ENCODE assay signal across 8 cellular contexts in genomic region chr15:58628206-58629057, GRCh38.
DNase-seq lines count a peak whose midpoint lies in the region; ATAC-seq and TF ChIP-seq lines count a peak whose summit lies in the region.

No MANE protein-coding gene starts in this region.

- H3K9me3 Mint-ChIP-seq in activated T-cell treated with anti-CD3 and anti-CD28 coated beads, Interleukin-2, amount 50 U/mL, for 72 hours = peaks cover 0 to 2% of the 10 kb centered on the region in 2 donors

- H3K36me3 ChIP-seq in ascending aorta (peaks cover 8 to 11% of the 10 kb centered on the region in 2 donors), left lung (peaks cover 0 to 46% of the 10 kb centered on the region in 2 donors), upper lobe of left lung (peaks cover 0 to 29% (median 3%) of the 10 kb centered on the region in 4 donors)

- H3K27me3 Mint-ChIP-seq in activated T-cell treated with anti-CD3 and anti-CD28 coated beads, Interleukin-2, amount 50 U/mL, for 72 hours (ENCODE audit: low read depth) = no peaks in the 10 kb centered on the region

- peaks cover 8 to 30% of the 10 kb centered on the region in 2 donors for H3K36me3 Mint-ChIP-seq in activated T-cell treated with anti-CD3 and anti-CD28 coated beads, Interleukin-2, amount 50 U/mL, for 72 hours (ENCODE audit: insufficient read depth in 2 of 2)

- no peaks in the 10 kb centered on the region for H3K4me1 ChIP-seq in ascending aorta
- peaks cover 8 to 26% of the 10 kb centered on the region in 2 donors for H3K4me1 ChIP-seq in left lung
- H3K4me1 ChIP-seq in upper lobe of left lung = peaks cover 10 to 22% (median 19%) of the 10 kb centered on the region in 4 donors

- H3K4me1 Mint-ChIP-seq in activated T-cell treated with anti-CD3 and anti-CD28 coated beads, Interleukin-2, amount 50 U/mL, for 72 hours (ENCODE audit: low read depth) = peaks cover 46% of the 10 kb centered on the region

- no peak for TF ChIP-seq POLR2A in upper lobe of left lung (IDR thresholded peaks at IDR 0.05)

- 51 to 59% methylated on average over 3 of the region's 3 CpGs for WGBS in upper lobe of left lung, 2 donors

- intact Hi-C loops in ascending aorta (cut with DNase I) = no loop called here
- intact Hi-C loops in left lung (cut with DNase I) = no loop called here

- TF ChIP-seq EP300 in upper lobe of left lung (IDR thresholded peaks at IDR 0.05) = no peak

- H3K4me3 ChIP-seq in ascending aorta (peak overlapping the region; percentile 18 to 52), left lung (peak overlapping the region; percentile 6 to 14), upper lobe of left lung (peak overlapping the region in 3 of 4 donors; percentile 19 to 38 (median 35))

- TF ChIP-seq CTCF in ascending aorta (IDR thresholded peaks at IDR 0.05) = no peak
- TF ChIP-seq CTCF in left lung (IDR thresholded peaks at IDR 0.05) = no peak
- no peak for TF ChIP-seq CTCF in upper lobe of left lung (IDR thresholded peaks at IDR 0.05)

- peak overlapping the region; percentile 70 to 99 for H3K4me3 Mint-ChIP-seq in activated T-cell treated with anti-CD3 and anti-CD28 coated beads, Interleukin-2, amount 50 U/mL, for 72 hours

- H3K9me3 ChIP-seq in ascending aorta (no peaks in the 10 kb centered on the region), left lung (no peaks in the 10 kb centered on the region), upper lobe of left lung (no peaks in the 10 kb centered on the region)

- H3K27ac ChIP-seq in ascending aorta (peak overlapping the region in 1 of 2 donors; percentile 43), left lung (peak overlapping the region; percentile 73 to 77), upper lobe of left lung (peak overlapping the region; percentile 75 to 86 (median 80))

- H3K27ac Mint-ChIP-seq in activated T-cell treated with anti-CD3 and anti-CD28 coated beads, Interleukin-2, amount 50 U/mL, for 72 hours = peak overlapping the region; percentile 97

- peak; percentile 58 to 76 for ATAC-seq in activated T-cell treated with anti-CD3 and anti-CD28 coated beads, Interleukin-2, amount 50 U/mL, for 72 hours (replicated peaks in 1 of 2)
- ATAC-seq in left lung (peak; percentile 79), upper lobe of left lung (ENCODE audit: low FRiP score in 2 of 2) (peak in 1 of 2 donors; percentile 51), GM21367 (IDR thresholded peaks at IDR 0.05; ENCODE audit: unreplicated experiment) (no peak), HG03095 (IDR thresholded peaks at IDR 0.05; ENCODE audit: unreplicated experiment) (no peak)

- H3K27me3 ChIP-seq in ascending aorta (no peaks in the 10 kb centered on the region), left lung (no peaks in the 10 kb centered on the region), upper lobe of left lung (no peaks in the 10 kb centered on the region)

- peak in 1 of 2 donors; percentile 12 for DNase-seq in activated T-cell treated with anti-CD3 and anti-CD28 coated beads, Interleukin-2, amount 50 U/mL, for 72 hours
- no peak for DNase-seq in activated T-cell treated with anti-CD3 and anti-CD28 coated beads, Interleukin-2, amount 50 U/mL, for 48 hours
- DNase-seq in ascending aorta (ENCODE audit: low spot score in 2 of 2) (no peak), left lung (no peak), upper lobe of left lung (no peak), NCI-H2107 treated with DMSO at 0.1 percent for 48 hours (lab: John Stamatoyannopoulos, UW; ENCODE audit: unreplicated experiment) (no peak)

Comparison
In these comparisons a context has a peak if more than half of its experiments do, and no peak if none do; other contexts are left out.
1. ATAC-seq: peak in activated T-cell treated with anti-CD3 and anti-CD28 coated beads, Interleukin-2, amount 50 U/mL, for 72 hours (2 of 2) and left lung (single experiment); none in GM21367 (single experiment) and HG03095 (single experiment).
2. Peak in every context shown above with its lines, with median percentiles within 50 percentile points of each other: H3K4me3 ChIP-seq.